In the genomic region with DNA sequence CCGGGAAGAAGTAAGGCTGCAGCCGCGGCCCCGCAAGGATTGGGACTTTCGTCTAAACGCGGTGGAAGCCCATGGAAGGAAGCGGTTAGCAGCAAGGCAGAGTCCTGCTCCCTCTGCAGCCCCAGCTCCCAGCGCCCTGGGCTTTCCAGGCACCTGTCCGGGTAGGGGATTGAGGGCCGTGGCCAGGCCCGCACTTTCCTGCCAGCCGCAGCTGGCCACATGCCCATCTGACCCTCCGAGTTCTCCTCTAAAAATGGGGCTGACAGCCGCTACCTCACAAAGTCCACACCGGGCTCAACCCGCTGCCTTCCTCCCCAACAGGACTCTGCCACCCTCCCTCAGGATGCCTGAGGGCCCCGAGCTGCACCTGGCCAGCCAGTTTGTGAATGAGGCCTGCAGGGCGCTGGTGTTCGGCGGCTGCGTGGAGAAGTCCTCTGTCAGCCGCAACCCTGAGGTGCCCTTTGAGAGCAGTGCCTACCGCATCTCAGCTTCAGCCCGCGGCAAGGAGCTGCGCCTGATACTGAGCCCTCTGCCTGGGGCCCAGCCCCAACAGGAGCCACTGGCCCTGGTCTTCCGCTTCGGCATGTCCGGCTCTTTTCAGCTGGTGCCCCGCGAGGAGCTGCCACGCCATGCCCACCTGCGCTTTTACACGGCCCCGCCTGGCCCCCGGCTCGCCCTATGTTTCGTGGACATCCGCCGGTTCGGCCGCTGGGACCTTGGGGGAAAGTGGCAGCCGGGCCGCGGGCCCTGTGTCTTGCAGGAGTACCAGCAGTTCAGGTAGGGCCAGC, we compare ENCODE assay signal across 8 cellular contexts. TPM values are rescaled to one million over a fixed set of nuclear protein-coding genes. Genes with fewer than 3 reads are reported as not detected.
DNase-seq lines count a peak whose midpoint lies in the region; TF ChIP-seq lines count a peak whose summit lies in the region.

No MANE protein-coding gene starts in this region.

- H2BK5ac ChIP-seq in neuronal stem cell (ENCODE audit: low read length): peak overlapping the region; percentile 75

- H3K18ac ChIP-seq in neuronal stem cell (ENCODE audit: low read length): peak overlapping the region; percentile 97

- TF ChIP-seq CTCF in esophagus squamous epithelium (IDR thresholded peaks at IDR 0.05): no peak

- H3K9me3 ChIP-seq in SJCRH30 (replicated peaks) (no peaks in the 10 kb centered on the region), esophagus squamous epithelium (peaks cover 0 to 4% (median 0%) of the 10 kb centered on the region in 3 donors), neuronal stem cell (replicated peaks in 1 of 2; ENCODE audit: control insufficient read depth in 2 of 2, insufficient read depth in 1 of 2, low read depth in 1 of 2, low read length in 2 of 2) (peaks cover 0 to 3% of the 10 kb centered on the region in 2 donors)

- intact Hi-C loops in esophagus squamous epithelium (cut with DNase I): no loop called here

- H3K14ac ChIP-seq in neuronal stem cell (ENCODE audit: low read length): peak overlapping the region; percentile 82

- H3K36me3 ChIP-seq in SJCRH30: no peaks in the 10 kb centered on the region
- peaks cover 0 to under 1% (median 0%) of the 10 kb centered on the region in 3 donors for H3K36me3 ChIP-seq in esophagus squamous epithelium
- H3K36me3 ChIP-seq in neuronal stem cell (replicated peaks in 1 of 2; ENCODE audit: control insufficient read depth in 2 of 2, insufficient read depth in 2 of 2, low read length in 2 of 2): peaks cover under 1 to 4% of the 10 kb centered on the region in 2 donors

- H4K91ac ChIP-seq in neuronal stem cell (ENCODE audit: low read depth, low read length, poor library complexity): no peak overlapping the region

- peak overlapping the region; percentile 97 for H3K4me2 ChIP-seq in neuronal stem cell (ENCODE audit: insufficient read depth, low read length, poor library complexity, severe bottlenecking)

- peak overlapping the region; percentile 99 for H2AFZ ChIP-seq in neuronal stem cell (ENCODE audit: low read length)

- WGBS in esophagus squamous epithelium, 2 donors: 3 to 22% methylated on average over 8 to 19 of the region's 46 CpGs
- no CpG with 5 or more reads among the region's 46 CpGs for WGBS in neuronal stem cell (ENCODE audit: extremely low coverage in 2 of 2, insufficient read length in 2 of 2, insufficient replicate concordance in 1 of 2), 2 donors

- H2BK12ac ChIP-seq in neuronal stem cell (ENCODE audit: low read length): no peak overlapping the region

- no peak for TF ChIP-seq POLR2A in esophagus squamous epithelium (IDR thresholded peaks at IDR 0.05)

- H3K23ac ChIP-seq in neuronal stem cell (ENCODE audit: low read depth, low read length, poor library complexity): peak overlapping the region; percentile 15

- H2AK5ac ChIP-seq in neuronal stem cell (ENCODE audit: low read depth, low read length): peak overlapping the region; percentile 92

- peak overlapping the region; percentile 93 for H3K9ac ChIP-seq in neuronal stem cell (ENCODE audit: low read depth, low read length, poor library complexity)

- H3K27ac ChIP-seq in SJCRH30: no peak overlapping the region
- peak overlapping the region; percentile 77 to 88 (median 84) for H3K27ac ChIP-seq in esophagus squamous epithelium
- no peak overlapping the region for H3K27ac ChIP-seq in neuronal stem cell (replicated peaks; ENCODE audit: low read length)

- H3K27me3 ChIP-seq in SJCRH30: no peaks in the 10 kb centered on the region; the same call in 1 of the 2 replicates
- H3K27me3 ChIP-seq in esophagus squamous epithelium: no peaks in the 10 kb centered on the region
- H3K27me3 ChIP-seq in neuronal stem cell (ENCODE audit: control insufficient read depth in 3 of 3, insufficient read depth in 3 of 3, low read depth in 1 of 3, low read length in 3 of 3): peaks cover 0 to 23% (median 0%) of the 10 kb centered on the region in 3 experiments

- H4K8ac ChIP-seq in neuronal stem cell (ENCODE audit: low read depth, low read length): no peak overlapping the region

- DNase-seq in ELR (ENCODE audit: low read depth) (peak; percentile 29), SJCRH30 (peak; percentile 47 to 59), esophagus squamous epithelium (lab: John Stamatoyannopoulos, UW) (no peak), neuronal stem cell (ENCODE audit: low spot score) (no peak), SKM-1 (lab: John Stamatoyannopoulos, UW; ENCODE audit: unreplicated experiment) (no peak), NOMO-1 treated with dmso at 0.1 percent for 144 hours (lab: John Stamatoyannopoulos, UW; ENCODE audit: unreplicated experiment) (no peak), NCI-H774 (lab: John Stamatoyannopoulos, UW) (no peak)
- no peak for DNase-seq in stimulated activated CD4-positive, alpha-beta T cell treated with anti-CD3 and anti-CD28 coated beads, Interleukin-4, amount 100 ng/mL, for 1 hour

- H3K4me1 ChIP-seq in SJCRH30: peaks cover 2% of the 10 kb centered on the region; the same call in 1 of the 2 replicates
- H3K4me1 ChIP-seq in esophagus squamous epithelium: peaks cover 11 to 45% (median 14%) of the 10 kb centered on the region in 3 donors
- peaks cover 3 to 6% of the 10 kb centered on the region in 2 donors for H3K4me1 ChIP-seq in neuronal stem cell (ENCODE audit: control insufficient read depth in 2 of 2, insufficient read depth in 1 of 2, low read depth in 1 of 2, low read length in 2 of 2)

- peak overlapping the region; percentile 53 for H3K4ac ChIP-seq in neuronal stem cell (ENCODE audit: low read length)

- H2BK15ac ChIP-seq in neuronal stem cell (ENCODE audit: low read length): peak overlapping the region; percentile 37

- H2BK120ac ChIP-seq in neuronal stem cell (ENCODE audit: low read depth, low read length): peak overlapping the region; percentile 54

- H3K4me3 ChIP-seq in SJCRH30 (peak overlapping the region; percentile 55), esophagus squamous epithelium (peak overlapping the region; percentile 71 to 89 (median 80)), neuronal stem cell (ENCODE audit: low read length in 2 of 2) (peak overlapping the region; percentile 75 to 86)

- H3K79me1 ChIP-seq in neuronal stem cell (ENCODE audit: low read depth, low read length): peaks cover 3% of the 10 kb centered on the region

RNA-seq across cellular contexts. Expression of a gene that starts 1.9 kb away (rescaled TPM):
- 1.5 and 2.0 TPM in 2 replicates for total RNA-seq in SJCRH30 (2014; rRNA removed; shearing (Covaris generic))
- total RNA-seq in esophagus squamous epithelium: 10 to 100 TPM in 2 of 4 donors, 1 to 10 TPM in 2; 7.9 to 58.0 (median 10.9) TPM
- 9.7 TPM for polyA plus RNA-seq in neuronal stem cell (2013, experiment 1 of 2)
- polyA plus RNA-seq in neuronal stem cell (2013, experiment 2 of 2): 8.4 TPM

RNA-seq across cellular contexts. Expression of a gene that starts 12.9 kb away (rescaled TPM):
- 59.2 and 59.9 TPM in 2 replicates for total RNA-seq in SJCRH30 (2014; rRNA removed; shearing (Covaris generic))
- 10 to 100 TPM; 35.5 to 54.4 (median 44.5) TPM for total RNA-seq in esophagus squamous epithelium
- 54.6 TPM for polyA plus RNA-seq in neuronal stem cell (2013, experiment 1 of 2)
- 57.9 TPM for polyA plus RNA-seq in neuronal stem cell (2013, experiment 2 of 2)

RNA-seq across cellular contexts. Expression of a gene that starts 19.6 kb away (rescaled TPM):
- total RNA-seq in SJCRH30 (2014; rRNA removed; shearing (Covaris generic)): 35.1 and 50.3 TPM in 2 replicates
- 100 to 1,000 TPM in 2 of 4 donors, 10 to 100 TPM in 2; 60.3 to 134 (median 83.8) TPM for total RNA-seq in esophagus squamous epithelium
- polyA plus RNA-seq in neuronal stem cell (2013, experiment 1 of 2): 55.9 TPM
- polyA plus RNA-seq in neuronal stem cell (2013, experiment 2 of 2): 51.3 TPM

Comparison
In these comparisons a context has a peak if more than half of its experiments do, and no peak if none do; other contexts are left out.
1. DNase-seq: peak in ELR (single experiment) and SJCRH30 (2 of 2); none in esophagus squamous epithelium (single experiment), neuronal stem cell (single experiment), SKM-1 (single experiment), stimulated activated CD4-positive, alpha-beta T cell treated with anti-CD3 and anti-CD28 coated beads, Interleukin-4, amount 100 ng/mL, for 1 hour (single experiment), NOMO-1 treated with dmso at 0.1 percent for 144 hours (single experiment) and NCI-H774 (single experiment).
2. H3K27ac ChIP-seq: peak in esophagus squamous epithelium (4 of 4); none in SJCRH30 (single experiment) and neuronal stem cell (single experiment).
3. Peak in every context shown above with its lines, with median percentiles within 50 percentile points of each other: H3K4me3 ChIP-seq.